ENCODE assay signal across 26 cellular contexts in genomic region chr11:92035488-92035887, GRCh38.
"Had no signal": no experiment of that assay in that cellular context is flagged by ENCODE, and none has a peak within 500 bp of the region (broad histone marks: within the 10 kb centered on the region; RNA-seq: fewer than 3 reads in every experiment).

No MANE protein-coding gene starts in this region.

- H3K4me1 ChIP-seq: adrenal gland, ascending aorta, esophagus muscularis mucosa, gastrocnemius medialis, lower lobe of right lung, suprapubic skin, transverse colon had no signal

- H3K27me3 ChIP-seq: adrenal gland, ascending aorta, brain microvascular endothelial cell, esophagus muscularis mucosa, gastrocnemius medialis, suprapubic skin, transverse colon had no signal

- H3K9me3 ChIP-seq: adrenal gland, ascending aorta, esophagus muscularis mucosa, gastrocnemius medialis, lower lobe of right lung, suprapubic skin, transverse colon had no signal

- H3K36me3 ChIP-seq: adrenal gland, ascending aorta, brain microvascular endothelial cell, esophagus muscularis mucosa, gastrocnemius medialis, lower lobe of right lung, suprapubic skin, transverse colon had no signal

- ATAC-seq: activated CD4-positive, CD25-positive, alpha-beta regulatory T cell treated with anti-CD3 and anti-CD28 coated beads, Interleukin-2, amount 50 U/mL, for 24 hours; gastrocnemius medialis; left colon; lower lobe of right lung; sciatic nerve; stimulated activated effector memory CD8-positive, alpha-beta T cell treated with anti-CD3 and anti-CD28 coated beads, Interleukin-12 subunit alpha, Interleukin-12 subunit beta, amount 100 ng/mL, for 72 hours; stimulated activated naive CD8-positive, alpha-beta T cell treated with anti-CD3 and anti-CD28 coated beads, Interleukin-15, amount 100 ng/mL, for 72 hours had no signal

- DNase-seq: activated CD4-positive, alpha-beta T cell treated with anti-CD3 and anti-CD28 coated beads, Interleukin-2, amount 10 ng/mL, durations not matched to agents 7 days and 5 days; activated CD8-positive, alpha-beta memory T cell treated with anti-CD3 and anti-CD28 coated beads for 24 hours; activated CD8-positive, alpha-beta memory T cell treated with anti-CD3 and anti-CD28 coated beads, Interleukin-2, amount 50 U/mL, for 4 hours; activated naive CD4-positive, alpha-beta T cell; activated T-cell treated with anti-CD3 and anti-CD28 coated beads, Interleukin-2, amount 50 U/mL, for 24 hours; adrenal gland; brain microvascular endothelial cell; effector memory CD4-positive, alpha-beta T cell; gastrocnemius medialis; head of caudate nucleus; islet precursor cell; left colon; lower lobe of right lung; naive B cell; nucleus accumbens; small intestine; stimulated activated CD4-positive, alpha-beta T cell treated with anti-CD3 and anti-CD28 coated beads, Interleukin-2, amount 100 ng/mL, for 24 hours; stimulated activated naive CD8-positive, alpha-beta T cell treated with anti-CD3 and anti-CD28 coated beads, Interleukin-15, amount 100 ng/mL, for 72 hours; transverse colon had no signal

- H3K4me3 ChIP-seq: adrenal gland, ascending aorta, esophagus muscularis mucosa, gastrocnemius medialis, lower lobe of right lung, suprapubic skin, transverse colon had no signal

- FAIRE-seq: colon, small intestine had no signal

- H3K27ac ChIP-seq: adrenal gland, ascending aorta, brain microvascular endothelial cell, esophagus muscularis mucosa, gastrocnemius medialis, lower lobe of right lung, suprapubic skin, transverse colon had no signal
